ENCODE assay signal across 8 cellular contexts in the genomic region with DNA sequence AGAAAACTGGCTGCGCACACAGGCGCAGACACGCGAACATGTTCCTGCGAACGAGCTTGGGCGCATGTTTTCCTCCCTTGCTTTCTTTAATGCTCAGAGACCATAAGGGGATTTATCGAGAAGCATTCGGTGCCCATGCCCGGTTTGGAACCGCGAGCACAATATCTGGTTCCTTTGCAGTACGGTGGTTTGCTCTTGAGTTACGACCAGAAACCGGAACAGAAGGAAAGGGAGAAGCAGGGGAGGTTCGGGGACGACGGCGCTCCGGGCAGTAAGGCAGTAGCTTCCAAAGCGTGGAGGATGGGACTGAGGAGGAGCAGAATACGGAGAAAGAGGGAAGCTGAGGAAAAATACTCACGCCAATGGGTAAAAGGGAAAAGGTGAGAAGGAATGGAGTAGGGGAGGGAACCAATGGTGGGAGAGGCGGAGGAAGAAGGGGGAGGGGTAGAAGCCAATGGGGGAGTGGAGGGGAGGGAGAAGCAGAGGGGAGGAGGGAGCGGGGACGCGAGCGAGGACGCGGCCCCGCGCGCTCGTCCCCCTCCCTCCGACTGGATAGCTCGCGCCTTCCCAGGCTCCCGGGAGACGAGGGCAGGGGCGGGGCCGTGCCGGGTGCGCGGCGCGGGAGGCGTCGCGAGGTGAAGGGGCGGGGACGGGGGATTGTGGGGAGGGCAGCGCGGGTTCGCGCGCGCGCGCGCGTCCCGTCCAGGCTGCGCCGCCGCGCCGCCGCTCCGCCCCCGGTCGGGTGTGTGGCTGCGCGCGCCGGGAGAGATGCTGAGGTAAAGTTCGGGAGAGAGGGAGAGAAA. TPM values are rescaled to one million over a fixed set of nuclear protein-coding genes. Genes with fewer than 3 reads are reported as not detected.
DNase-seq lines count a peak whose midpoint lies in the region; ATAC-seq and TF ChIP-seq lines count a peak whose summit lies in the region.

No MANE protein-coding gene starts in this region.

- peak; percentile 57 for DNase-seq in CD14-positive monocyte (ENCODE audit: low spot score)
- DNase-seq in NCI-H82 treated with DMSO at 0.1 percent for 48 hours (lab: John Stamatoyannopoulos, UW; ENCODE audit: unreplicated experiment), result peak; percentile 78
- DNase-seq in activated CD8-positive, alpha-beta memory T cell treated with anti-CD3 and anti-CD28 coated beads, Interleukin-2, amount 50 U/mL, for 48 hours, result peak; percentile 88
- peak; percentile 49 for DNase-seq in epidermal melanocyte (ENCODE audit: insufficient read length, low spot score)
- peak; percentile 90 for DNase-seq in middle frontal gyrus (ENCODE audit: extremely low spot score, low spot score)
- DNase-seq in stimulated activated CD8-positive, alpha-beta memory T cell treated with anti-CD3 and anti-CD28 coated beads, Interleukin-15, amount 100 ng/mL, for 48 hours (ENCODE audit: low read depth in 2 of 2), result peak; percentile 66 to 75

- ATAC-seq in GM19397 (IDR thresholded peaks at IDR 0.05; ENCODE audit: unreplicated experiment) (peak; percentile 60), HG03571 (IDR thresholded peaks at IDR 0.05; ENCODE audit: unreplicated experiment) (peak; percentile 54)

- H3K36me3 Mint-ChIP-seq in CD14-positive monocyte, result peaks cover 0 to 4% of the 10 kb centered on the region in 2 donors

- no peak for TF ChIP-seq CTCF in CD14-positive monocyte (IDR thresholded peaks at IDR 0.05)

- intact Hi-C loops in CD14-positive monocyte (cut with micrococcal nuclease), result loop anchor here in 1 of 2 donors (10.0 kb wide), 1 partner anchor 1938 kb away; no protein-coding TSS in a partner anchor

- H3K4me3 Mint-ChIP-seq in CD14-positive monocyte, result peak overlapping the region; percentile 97 to 99

- peak overlapping the region; percentile 66 to 93 (median 86) for H3K27ac Mint-ChIP-seq in CD14-positive monocyte

- H3K9me3 Mint-ChIP-seq in CD14-positive monocyte, result peaks cover 0 to 2% (median 0%) of the 10 kb centered on the region in 7 donors

- H3K27me3 Mint-ChIP-seq in CD14-positive monocyte (ENCODE audit: low read depth in 3 of 3), result peaks cover 8 to 34% (median 20%) of the 10 kb centered on the region in 3 donors

- peaks cover 27% of the 10 kb centered on the region for H3K4me1 Mint-ChIP-seq in CD14-positive monocyte

RNA-seq across cellular contexts. Expression of gene ARHGAP5, which starts 0.6 kb away (rescaled TPM):
- polyA plus RNA-seq in CD14-positive monocyte, result 1 to 10 TPM; 4.3 to 6.3 TPM

Comparison
In these comparisons a context has a peak if more than half of its experiments do, and no peak if none do; other contexts are left out.
1. Peak in every context shown above with its lines: DNase-seq and ATAC-seq.